Comparison of ENCODE assay signal across 35 cellular contexts in genomic region chr2:234649951-234650350, GRCh38.
"Had no signal": no experiment of that assay in that cellular context is flagged by ENCODE, and none has a peak within 500 bp of the region (broad histone marks: within the 10 kb centered on the region; RNA-seq: fewer than 3 reads in every experiment).

No MANE protein-coding gene starts in this region.

- H3K4me2 ChIP-seq: KMS-11 had no signal

- H3K9me3 ChIP-seq: MG63 had no signal

- H3K36me3 ChIP-seq: MG63 had no signal

- H3K27me3 ChIP-seq: MG63 had no signal

- H3K9ac ChIP-seq: KMS-11 had no signal

- H3K4me3 ChIP-seq: MG63 had no signal

- DNase-seq: Karpas-422, Kasumi-1, KBM-7, KG1, MG63, MM.1S, MV-4-11, NCI-H1048, NCI-H1092, NCI-H1092 treated with DMSO at 0.1 percent for 48 hours, NCI-H1105, NCI-H1105 treated with DMSO at 0.1 percent for 48 hours, NCI-H1417, NCI-H1417 treated with DMSO at 0.1 percent for 48 hours, NCI-H1436, NCI-H1436 treated with DMSO at 0.1 percent for 48 hours, NCI-H146, NCI-H1694, NCI-H1694 treated with DMSO at 0.1 percent for 48 hours, NCI-H187, NCI-H187 treated with DMSO at 0.1 percent for 48 hours, NCI-H1930, NCI-H2029, NCI-H2029 treated with DMSO at 0.1 percent for 48 hours, NCI-H2081, NCI-H2081 treated with DMSO at 0.1 percent for 48 hours, NCI-H2107, NCI-H2171, NCI-H2171 treated with DMSO at 0.1 percent for 48 hours, NCI-H2227 treated with DMSO at 0.1 percent for 48 hours, NCI-H226, NCI-H345, NCI-H446, NCI-H446 treated with DMSO at 0.1 percent for 48 hours had no signal

- H3K27ac ChIP-seq: KMS-11 had no signal
